In the genomic region with DNA sequence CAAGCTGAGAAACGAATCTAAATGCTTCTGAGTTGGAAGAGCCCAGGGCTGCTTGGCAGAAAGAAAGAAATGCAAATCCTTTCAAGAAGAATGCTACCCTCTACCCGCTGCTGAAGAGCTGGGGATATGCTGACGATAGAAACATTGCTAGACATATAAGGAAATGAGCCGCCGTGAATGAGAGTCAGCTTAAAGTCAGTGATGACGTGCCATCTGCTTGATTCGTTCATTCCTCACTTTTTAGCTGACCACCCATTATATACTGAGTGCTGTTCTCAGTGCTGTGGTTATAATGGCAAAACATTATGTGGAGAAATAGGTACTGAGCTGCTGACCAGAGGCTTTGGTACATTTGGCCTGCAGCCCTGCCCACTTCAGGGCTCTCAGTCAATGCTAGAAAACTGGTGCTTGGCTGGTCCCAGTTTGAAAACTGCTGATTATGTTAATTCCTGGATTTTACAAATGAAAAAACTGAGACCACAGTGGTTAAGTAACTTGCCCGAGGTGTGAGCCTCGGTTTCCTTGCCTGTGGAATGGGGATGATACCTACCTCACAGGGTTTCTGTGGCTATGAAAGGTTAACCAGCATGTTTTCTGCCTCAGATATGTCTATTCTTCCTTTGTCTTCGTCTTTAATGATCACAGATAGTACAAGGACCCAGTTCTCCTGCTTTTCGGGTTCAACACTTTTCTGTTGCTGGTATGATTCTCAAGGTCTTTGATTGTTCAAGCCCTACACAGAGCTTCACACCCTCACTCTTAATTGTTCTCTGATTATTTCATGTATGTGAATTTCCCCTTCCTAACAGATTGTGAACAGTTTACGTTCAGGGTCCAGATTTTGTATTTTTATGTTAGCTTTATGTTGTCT, we compare ENCODE assay signal across 9 cellular contexts. TPM values are rescaled to one million over a fixed set of nuclear protein-coding genes. Genes with fewer than 3 reads are reported as not detected.
A peak's percentile ranks its signal among the peaks of the same experiment; 100 is the strongest.
DNase-seq lines count a peak whose midpoint lies in the region; ATAC-seq, FAIRE-seq and TF ChIP-seq lines count a peak whose summit lies in the region.
"Had no signal": no experiment of that assay in that cellular context is flagged by ENCODE, and none has a peak within 500 bp of the region (broad histone marks: within the 10 kb centered on the region; RNA-seq: fewer than 3 reads in every experiment).

No MANE protein-coding gene starts in this region.

- TF ChIP-seq RAD21 in IMR-90 (IDR thresholded peaks at IDR 0.05; ENCODE audit: low read length), result no peak
- no peak for TF ChIP-seq RAD21 in HepG2 (CRISPR knock-in tag; IDR thresholded peaks at IDR 0.05)

- peak overlapping the region; percentile 4 for H4K5ac ChIP-seq in IMR-90 (ENCODE audit: low read depth, low read length)

- TF ChIP-seq POLR2A in IMR-90 (IDR thresholded peaks at IDR 0.05; ENCODE audit: low read depth, low read length) (peak; percentile 61), HepG2 (IDR thresholded peaks at IDR 0.05; ENCODE audit: insufficient read depth in 1 of 2, low read depth in 2 of 2, low read length in 2 of 2) (no peak)

- peaks cover 24% of the 10 kb centered on the region for H3K4me1 ChIP-seq in ACC112 (ENCODE audit: control insufficient read depth, insufficient read depth, low read length, unreplicated experiment)
- H3K4me1 ChIP-seq in IMR-90 (ENCODE audit: control insufficient read depth, insufficient read depth, low read length), result peaks cover 13% of the 10 kb centered on the region
- H3K4me1 ChIP-seq in HepG2 (ENCODE audit: insufficient read depth, low read length), result no peaks in the 10 kb centered on the region

- H2AFZ ChIP-seq in ACC112 (ENCODE audit: low read length, unreplicated experiment) (peak overlapping the region; percentile 49), IMR-90 (replicated peaks; ENCODE audit: low read length, poor library complexity) (peak overlapping the region; percentile 69), HepG2 (ENCODE audit: low read length) (no peak overlapping the region)

- peak overlapping the region; percentile 73; the same call in 2 of the 3 replicates for H2BK15ac ChIP-seq in IMR-90 (ENCODE audit: low read depth, low read length)

- peak overlapping the region; percentile 58 for H3K56ac ChIP-seq in IMR-90 (ENCODE audit: extremely low read depth, insufficient read depth, low read length)

- H3K4me2 ChIP-seq in IMR-90 (ENCODE audit: low read depth, low read length) (peak overlapping the region; percentile 21), HepG2 (ENCODE audit: low read depth, low read length) (no peak overlapping the region)

- H3K79me2 ChIP-seq in ACC112 (ENCODE audit: control insufficient read depth, insufficient read depth, low read length, unreplicated experiment) (peaks cover 4% of the 10 kb centered on the region), HepG2 (ENCODE audit: insufficient read depth, low read length) (peaks cover 65% of the 10 kb centered on the region)

- H3K18ac ChIP-seq in IMR-90 (ENCODE audit: low read depth, low read length), result peak overlapping the region; percentile 13

- H2BK5ac ChIP-seq in IMR-90 (ENCODE audit: low read depth, low read length, poor library complexity, severe bottlenecking), result peak overlapping the region; percentile 61

- H4K20me1 ChIP-seq in IMR-90 (ENCODE audit: insufficient read depth, low read length) (peaks cover 1% of the 10 kb centered on the region; the same call in 1 of the 2 replicates), HepG2 (ENCODE audit: insufficient read depth, low read length) (no peaks in the 10 kb centered on the region)

- BruUV-seq in IMR-90 (replicated peaks; lab: Mats Ljungman, UMichigan), result no TSS peak
- BruUV-seq in HepG2 (replicated peaks; lab: Mats Ljungman, UMichigan), result no TSS peak

- in situ Hi-C loops in IMR-90 (cut with MboI; ENCODE audit: low sequenced_read_pairs), result no loop called here
- in situ Hi-C loops in HepG2 (cut with HindIII; ENCODE audit: extremely low pct_ligation_motif_present, low pct_unique_long_range_greater_than_20kb), result no loop called here

- ATAC-seq in IMR-90 (ENCODE audit: low read depth) (peak; percentile 90), HepG2 (no peak)

- H3K27ac ChIP-seq in ACC112 (ENCODE audit: low read depth, low read length) (peak overlapping the region; percentile 28; the same call in 1 of the 2 replicates), IMR-90 (ENCODE audit: insufficient read depth, low read length) (peak overlapping the region; percentile 86), caudate nucleus (ENCODE audit: low read depth, low read length) (peak overlapping the region; percentile 88), HepG2 (ENCODE audit: extremely low read length, insufficient read depth, low read length) (no peak overlapping the region)

- intact Hi-C loops in IMR-90 (cut with micrococcal nuclease), result loop anchor here (2.0 kb wide), 1 partner anchor 52 kb away; no protein-coding TSS in a partner anchor
- intact Hi-C loops in HepG2 (cut with micrococcal nuclease; ENCODE audit: unreplicated experiment), result no loop called here

- no peak for TF ChIP-seq EP300 in HepG2 (IDR thresholded peaks at IDR 0.05; ENCODE audit: low read depth in 2 of 2, low read length in 2 of 2)
- no peak for TF ChIP-seq EP300 in HepG2 (CRISPR knock-in tag; IDR thresholded peaks at IDR 0.05; ENCODE audit: borderline replicate concordance)

- peak overlapping the region; percentile 23 to 78 for H4K8ac ChIP-seq in IMR-90 (ENCODE audit: low read depth in 2 of 2, low read length in 2 of 2)

- FAIRE-seq in HepG2 (lab: Jason Lieb, UNC) (no peak), urothelium cell line (lab: Jason Lieb, UNC) (peak; percentile 79)

- peak; percentile 98 for DNase-seq in IMR-90
- peak in 14 of 61 donors; percentile 22 to 65 (median 38) for DNase-seq in caudate nucleus (lab: John Stamatoyannopoulos, UW)
- no peak for DNase-seq in HepG2 (ENCODE audit: low spot score)
- DNase-seq in urothelium cell line (ENCODE audit: low spot score), result no peak
- DNase-seq in NCI-H2171 treated with DMSO at 0.1 percent for 48 hours (lab: John Stamatoyannopoulos, UW), result no peak
- DNase-seq in NCI-H748 (lab: John Stamatoyannopoulos, UW; ENCODE audit: unreplicated experiment), result no peak
- DNase-seq in H4 (ENCODE audit: low spot score), result no peak

- H3K27me3 ChIP-seq in ACC112 (ENCODE audit: insufficient read depth, low read length), result no peaks in the 10 kb centered on the region
- H3K27me3 ChIP-seq in IMR-90 (ENCODE audit: control insufficient read depth, insufficient read depth, low read length), result no peaks in the 10 kb centered on the region
- H3K27me3 ChIP-seq in HepG2 (ENCODE audit: control insufficient read depth in 1 of 2, insufficient read depth in 2 of 2, low read length in 2 of 2), result no peaks in the 10 kb centered on the region
- H3K27me3 ChIP-seq: upper lobe of left lung had no signal

- H3K14ac ChIP-seq in IMR-90 (replicated peaks; ENCODE audit: low read depth, low read length), result peak overlapping the region; percentile 70

- WGBS in IMR-90 (ENCODE audit: extremely low coverage in 2 of 2, insufficient read length in 1 of 2), 2 experiments, result no CpG with 5 or more reads among the region's 12 CpGs
- WGBS in HepG2 (ENCODE audit: low lambda C conversion rate), result 95% methylated on average over 12 of the region's 12 CpGs

- H4K91ac ChIP-seq in IMR-90 (ENCODE audit: insufficient read depth, low read depth, low read length), result peak overlapping the region; percentile 51

- H3K4me3 ChIP-seq in ACC112 (ENCODE audit: low read depth, low read length) (no peak overlapping the region), IMR-90 (ENCODE audit: insufficient read depth, low read depth, low read length) (peak overlapping the region; percentile 4; the same call in 1 of the 2 replicates), HepG2 (replicated peaks in 1 of 3; ENCODE audit: insufficient read depth in 1 of 3, low read depth in 2 of 3, low read length in 3 of 3) (no peak overlapping the region)
- H3K4me3 ChIP-seq: upper lobe of left lung had no signal

- no peak for TF ChIP-seq CTCF in IMR-90 (conservative IDR thresholded peaks at IDR 0.05; ENCODE audit: low read depth, low read length)
- no peak for TF ChIP-seq CTCF in HepG2 (CRISPR knock-in tag; IDR thresholded peaks at IDR 0.05)

- H2AK9ac ChIP-seq in IMR-90 (replicated peaks; ENCODE audit: low read depth, low read length, poor library complexity), result no peak overlapping the region

- peak overlapping the region; percentile 43 for H2BK20ac ChIP-seq in IMR-90 (ENCODE audit: low read depth, low read length)

- peak overlapping the region; percentile 64 for H3K4ac ChIP-seq in IMR-90 (ENCODE audit: low read depth, low read length)

- peak overlapping the region; percentile 35 for H2BK120ac ChIP-seq in IMR-90 (ENCODE audit: low read depth, low read length)

- dilution Hi-C loops in IMR-90 (cut with HindIII; ENCODE audit: low sequenced_read_pairs, unreplicated experiment), result no loop called here

- H3K9me3 ChIP-seq in IMR-90 (ENCODE audit: control insufficient read depth, insufficient read depth, low read length), result no peaks in the 10 kb centered on the region
- no peaks in the 10 kb centered on the region for H3K9me3 ChIP-seq in HepG2 (ENCODE audit: low read length)
- H3K9me3 ChIP-seq: upper lobe of left lung had no signal

- POLR2A ChIA-PET in IMR-90 (lab: Charles Lee; ENCODE audit: unreplicated experiment) (no interaction called here), HepG2 (lab: Yijun Ruan, JAX) (no interaction called here)

- CTCF ChIA-PET in IMR-90 (lab: Yijun Ruan, JAX), result no interaction called here
- CTCF ChIA-PET in HepG2 (lab: Yijun Ruan, JAX; ENCODE audit: low intra/inter-chr PET ratio, low total read pairs), result no interaction called here

- peak overlapping the region; percentile 70; the same call in 1 of the 2 replicates for H3K23ac ChIP-seq in IMR-90 (ENCODE audit: low read depth, low read length)

- peaks cover 20 to 43% of the 10 kb centered on the region in 2 experiments for H3K79me1 ChIP-seq in IMR-90 (ENCODE audit: low read depth in 1 of 2, low read length in 2 of 2)

- H3K36me3 ChIP-seq in ACC112 (ENCODE audit: insufficient read depth, low read length), result no peaks in the 10 kb centered on the region
- no peaks in the 10 kb centered on the region for H3K36me3 ChIP-seq in IMR-90 (ENCODE audit: control insufficient read depth, insufficient read depth, low read length)
- peaks cover 2 to 31% of the 10 kb centered on the region in 2 experiments for H3K36me3 ChIP-seq in HepG2 (replicated peaks in 1 of 2; ENCODE audit: control insufficient read depth in 1 of 2, insufficient read depth in 2 of 2, low read length in 2 of 2)
- H3K36me3 ChIP-seq: upper lobe of left lung had no signal

- H3K9me1 ChIP-seq in IMR-90 (ENCODE audit: insufficient read depth, low read length), result peaks cover 8% of the 10 kb centered on the region

- H3K9ac ChIP-seq in IMR-90 (ENCODE audit: low read depth, low read length) (peak overlapping the region; percentile 46), HepG2 (ENCODE audit: insufficient read depth, low read depth, low read length) (no peak overlapping the region)

- peak overlapping the region; percentile 59 for H2AK5ac ChIP-seq in IMR-90 (ENCODE audit: low read depth, low read length)

RNA-seq across cellular contexts. Expression of a gene that starts 27.7 kb away (rescaled TPM):
- total RNA-seq in IMR-90 (2012; rRNA removed) (30.6 and 51.9 TPM in 2 replicates), HepG2 (2016; rRNA removed; fragmentation: Illumina TruSeq; extraction: Trizol) (122 and 143 TPM in 2 replicates)
- polyA plus RNA-seq in IMR-90 (2012; rRNA removed) (7.3 and 8.1 TPM in 2 replicates), HepG2 (2011; rRNA removed) (19.1 and 21.1 TPM in 2 replicates)
- polyA plus RNA-seq in IMR-90 (2012; cell fraction: cytosol; rRNA removed), result 1.8 and 3.7 TPM in 2 replicates
- polyA plus RNA-seq in IMR-90 (2012; cell fraction: nucleus; rRNA removed; ENCODE audit: low replicate concordance), result 5.3 and 6.1 TPM in 2 replicates
- 244 and 275 TPM in 2 replicates for total RNA-seq in HepG2 (2016; cell fraction: cytosol; rRNA removed; fragmentation: Illumina TruSeq; extraction: Trizol; ENCODE audit: low read depth)
- total RNA-seq in HepG2 (2016; cell fraction: insoluble cytoplasmic fraction; rRNA removed; fragmentation: Illumina TruSeq; extraction: Trizol), result 121 and 124 TPM in 2 replicates
- 358 and 486 TPM in 2 replicates for total RNA-seq in HepG2 (2016; cell fraction: membrane; rRNA removed; fragmentation: Illumina TruSeq; extraction: Trizol)
- 96.8 and 105 TPM in 2 replicates for total RNA-seq in HepG2 (2016; cell fraction: nucleus; rRNA removed; fragmentation: Illumina TruSeq; extraction: Trizol)
- polyA plus RNA-seq in HepG2 (2011; cell fraction: cytosol; rRNA removed), result 9.7 and 14.3 TPM in 2 replicates
- polyA plus RNA-seq in HepG2 (2011; cell fraction: nucleus; rRNA removed), result 37.4 and 38.9 TPM in 2 replicates
- polyA plus RNA-seq in HepG2 (2012), result 13.6 and 14.1 TPM in 2 replicates
- polyA plus RNA-seq in HepG2 (2016; cell fraction: cytosol; fragmentation: Illumina TruSeq; extraction: Trizol; ENCODE audit: low read depth), result 1.3 and 1.7 TPM in 2 replicates
- polyA plus RNA-seq in HepG2 (2016; cell fraction: insoluble cytoplasmic fraction; fragmentation: Illumina TruSeq; extraction: Trizol; ENCODE audit: low read depth), result 8.7 and 9.3 TPM in 2 replicates
- polyA plus RNA-seq in HepG2 (2016; cell fraction: membrane; fragmentation: Illumina TruSeq; extraction: Trizol; ENCODE audit: low read depth), result 2.5 and 3.1 TPM in 2 replicates
- 17.9 and 19.4 TPM in 2 replicates for polyA plus RNA-seq in HepG2 (2016; cell fraction: nucleus; fragmentation: Illumina TruSeq; extraction: Trizol; ENCODE audit: insufficient read depth, low read depth)
- 41.3 and 139 TPM in 2 replicates for polyA minus RNA-seq in HepG2 (2011; rRNA and poly(A)+ RNA removed; ENCODE audit: low replicate concordance)
- polyA minus RNA-seq in HepG2 (2011; cell fraction: cytosol; rRNA and poly(A)+ RNA removed), result 105 and 136 TPM in 2 replicates
- 153 and 181 TPM in 2 replicates for polyA minus RNA-seq in HepG2 (2011; cell fraction: nucleus; rRNA and poly(A)+ RNA removed)
- 22.6 and 35.4 TPM in 2 replicates for total RNA-seq in H4 (2014; rRNA removed; shearing (Covaris generic))
